31 cellular contexts compared by ENCODE assay signal in genomic region chr7:157635669-157636068, GRCh38.
"Had no signal": no experiment of that assay in that cellular context is flagged by ENCODE, and none has a peak within 500 bp of the region (broad histone marks: within the 10 kb centered on the region; RNA-seq: fewer than 3 reads in every experiment).

No MANE protein-coding gene starts in this region.

- H3K4me3 Mint-ChIP-seq: naive thymus-derived CD8-positive, alpha-beta T cell; natural killer cell treated with Interleukin-12 subunit alpha and Interleukin-12 subunit beta and Interleukin-15 and Interleukin-18, amount 100 ng/mL, for 72 hours; nephron progenitor cell; neural crest cell; stimulated activated memory B cell treated with anti-CD40 and anti-IgM and Interleukin-4, amounts not matched to agents 10 μg/mL and 1 μg/mL and 100 μg/mL, for 72 hours; stimulated activated naive CD8-positive, alpha-beta T cell treated with anti-CD3 and anti-CD28 coated beads, Interleukin-15, amount 100 ng/mL, for 72 hours; type B pancreatic cell had no signal

- H3K4me1 Mint-ChIP-seq: stimulated activated memory B cell treated with anti-CD40 and anti-IgM and Interleukin-4, amounts not matched to agents 10 μg/mL and 1 μg/mL and 100 μg/mL, for 72 hours; stimulated activated naive CD8-positive, alpha-beta T cell treated with anti-CD3 and anti-CD28 coated beads, Interleukin-15, amount 100 ng/mL, for 72 hours had no signal

- DNase-seq: naive thymus-derived CD8-positive, alpha-beta T cell; nephron progenitor cell; nucleus accumbens; pancreas; retina; right cardiac atrium; spleen; stimulated activated CD4-positive, alpha-beta T cell treated with anti-CD3 and anti-CD28 coated beads, Interleukin-12 subunit alpha, Interleukin-12 subunit beta, amount 100 ng/mL, for 4 hours; stimulated activated CD4-positive, alpha-beta T cell treated with anti-CD3 and anti-CD28 coated beads, Interleukin-1b, Interleukin-23, amount 100 ng/mL, for 48 hours; stimulated activated CD4-positive, alpha-beta T cell treated with anti-CD3 and anti-CD28 coated beads, Interleukin-4, amount 100 ng/mL, for 1 hour; stimulated activated CD4-positive, alpha-beta T cell treated with anti-CD3 and anti-CD28 coated beads, Interleukin-4, amount 100 ng/mL, for 4 hours; stimulated activated CD8-positive, alpha-beta memory T cell treated with anti-CD3 and anti-CD28 coated beads, Interleukin-4, amount 100 ng/mL, for 48 hours; stimulated activated naive CD4-positive, alpha-beta T cell; stimulated activated naive CD8-positive, alpha-beta T cell treated with anti-CD3 and anti-CD28 coated beads, Interleukin-15, amount 100 ng/mL, for 72 hours; stimulated activated naive CD8-positive, alpha-beta T cell treated with anti-CD3 and anti-CD28 coated beads, Interleukin-15, Interleukin-2, amounts not matched to agents 100 U/mL and 50 U/mL, for 24 hours; substantia nigra; testis; tibial artery; transverse colon; uterus had no signal

- H3K4me1 ChIP-seq: pancreas, prostate gland, spleen, suprapubic skin, testis, tibial artery, transverse colon, upper lobe of right lung, uterus had no signal

- H3K27ac ChIP-seq: neutrophil, pancreas, prostate gland, skin epidermis, spleen, suprapubic skin, testis, tibial artery, transverse colon, upper lobe of right lung, uterus had no signal

- H3K4me3 ChIP-seq: pancreas, prostate gland, skin epidermis, smooth muscle cell, spleen, suprapubic skin, testis, tibial artery, transverse colon, upper lobe of right lung, uterus had no signal

- H3K36me3 ChIP-seq: neutrophil, pancreas, prostate gland, spleen, suprapubic skin, tibial artery, transverse colon, upper lobe of right lung, uterus had no signal

- H3K9me3 ChIP-seq: neutrophil, pancreas, prostate gland, suprapubic skin, testis, upper lobe of right lung, uterus had no signal

- ATAC-seq: naive thymus-derived CD8-positive, alpha-beta T cell; natural killer cell treated with Interleukin-12 subunit alpha and Interleukin-12 subunit beta and Interleukin-15 and Interleukin-18, amount 100 ng/mL, for 72 hours; pancreas; right cardiac atrium; sciatic nerve; stimulated activated memory B cell treated with anti-CD40 and anti-IgM and Interleukin-4, amounts not matched to agents 10 μg/mL and 1 μg/mL and 100 μg/mL, for 72 hours; stimulated activated naive CD8-positive, alpha-beta T cell treated with anti-CD3 and anti-CD28 coated beads, Interleukin-15, amount 100 ng/mL, for 72 hours; stimulated activated naive CD8-positive, alpha-beta T cell treated with anti-CD3 and anti-CD28 coated beads, Interleukin-15, Interleukin-2, amounts not matched to agents 100 U/mL and 50 U/mL, for 24 hours; upper lobe of right lung had no signal

- H3K27me3 ChIP-seq: pancreas, testis, transverse colon, upper lobe of right lung, uterus had no signal

- H3K27ac Mint-ChIP-seq: naive thymus-derived CD8-positive, alpha-beta T cell; natural killer cell treated with Interleukin-12 subunit alpha and Interleukin-12 subunit beta and Interleukin-15 and Interleukin-18, amount 100 ng/mL, for 72 hours; nephron progenitor cell; stimulated activated memory B cell treated with anti-CD40 and anti-IgM and Interleukin-4, amounts not matched to agents 10 μg/mL and 1 μg/mL and 100 μg/mL, for 72 hours; type B pancreatic cell had no signal

- H3K4me2 ChIP-seq: smooth muscle cell had no signal
